9 cellular contexts compared by ENCODE assay signal in genomic region chr18:48851563-48851962, GRCh38.
DNase-seq lines count a peak whose midpoint lies in the region; ATAC-seq and TF ChIP-seq lines count a peak whose summit lies in the region.
"Had no signal": no experiment of that assay in that cellular context is flagged by ENCODE, and none has a peak within 500 bp of the region (broad histone marks: within the 10 kb centered on the region; RNA-seq: fewer than 3 reads in every experiment).

No MANE protein-coding gene starts in this region.

- peak; percentile 32 for DNase-seq in activated gamma-delta T cell treated with Interleukin-2 at 50 U/mL for 16 hours
- DNase-seq in activated gamma-delta T cell (lab: John Stamatoyannopoulos, UW) = no peak
- peak; percentile 53 for DNase-seq in fibroblast of pulmonary artery (ENCODE audit: low read depth)
- peak in 1 of 10 donors; percentile 22 for DNase-seq in naive thymus-derived CD8-positive, alpha-beta T cell
- DNase-seq in upper lobe of right lung = peak; percentile 78
- DNase-seq in DMS153 treated with DMSO at 0.1 percent for 48 hours (lab: John Stamatoyannopoulos, UW; ENCODE audit: unreplicated experiment) = no peak
- DNase-seq in stimulated activated CD4-positive, alpha-beta T cell treated with anti-CD3 and anti-CD28 coated beads, Interleukin-4, amount 100 ng/mL, for 1 hour = no peak
- DNase-seq in kidney tubule cell (ENCODE audit: low spot score) = no peak
- DNase-seq: NCI-H774 had no signal

- H3K27ac Mint-ChIP-seq in naive thymus-derived CD8-positive, alpha-beta T cell = peak overlapping the region in 5 of 10 donors; percentile 40 to 87 (median 60)

- H3K4me3 ChIP-seq in fibroblast of pulmonary artery (replicated peaks; ENCODE audit: low read depth, low read length) = no peak overlapping the region
- H3K4me3 ChIP-seq in upper lobe of right lung = no peak overlapping the region

- H3K9me3 Mint-ChIP-seq in naive thymus-derived CD8-positive, alpha-beta T cell = peaks cover 0 to 5% (median 0%) of the 10 kb centered on the region in 9 donors

- no peaks in the 10 kb centered on the region for H3K9me3 ChIP-seq in upper lobe of right lung

- peak; percentile 69 to 78 for ATAC-seq in naive thymus-derived CD8-positive, alpha-beta T cell
- ATAC-seq in upper lobe of right lung = peak; percentile 78

- no peaks in the 10 kb centered on the region for H3K36me3 ChIP-seq in upper lobe of right lung

- peak overlapping the region; percentile 71 for H3K27ac ChIP-seq in upper lobe of right lung

- POLR2A ChIA-PET in naive thymus-derived CD8-positive, alpha-beta T cell (lab: Charles Lee) = interaction anchor here (0.8 to 1.6 kb wide), 2 partner anchors 17 to 103 kb away, joined by 3 to 4 read pairs; no protein-coding TSS in a partner anchor

- H3K36me3 Mint-ChIP-seq in naive thymus-derived CD8-positive, alpha-beta T cell = no peaks in the 10 kb centered on the region

- no peaks in the 10 kb centered on the region for H3K27me3 Mint-ChIP-seq in naive thymus-derived CD8-positive, alpha-beta T cell

- H3K4me1 ChIP-seq in upper lobe of right lung = peaks cover 22% of the 10 kb centered on the region

- no peaks in the 10 kb centered on the region for H3K27me3 ChIP-seq in upper lobe of right lung

- intact Hi-C loops in upper lobe of right lung (cut with DNase I) = no loop called here

- TF ChIP-seq CTCF in fibroblast of pulmonary artery (IDR thresholded peaks at IDR 0.05; ENCODE audit: low read length, missing control alignments) (no peak), upper lobe of right lung (IDR thresholded peaks at IDR 0.05) (no peak)

- peaks cover 27 to 42% (median 35%) of the 10 kb centered on the region in 4 donors for H3K4me1 Mint-ChIP-seq in naive thymus-derived CD8-positive, alpha-beta T cell

- peak overlapping the region in 6 of 10 donors; percentile 25 to 52 (median 40) for H3K4me3 Mint-ChIP-seq in naive thymus-derived CD8-positive, alpha-beta T cell

Comparison
In these comparisons a context has a peak if more than half of its experiments do, and no peak if none do; other contexts are left out.
1. DNase-seq: peak in activated gamma-delta T cell treated with Interleukin-2 at 50 U/mL for 16 hours (single experiment), fibroblast of pulmonary artery (single experiment) and upper lobe of right lung (single experiment); none in activated gamma-delta T cell (single experiment), DMS153 treated with DMSO at 0.1 percent for 48 hours (single experiment), stimulated activated CD4-positive, alpha-beta T cell treated with anti-CD3 and anti-CD28 coated beads, Interleukin-4, amount 100 ng/mL, for 1 hour (single experiment) and kidney tubule cell (single experiment).